Comparison of ENCODE assay signal across 19 cellular contexts in the genomic region with DNA sequence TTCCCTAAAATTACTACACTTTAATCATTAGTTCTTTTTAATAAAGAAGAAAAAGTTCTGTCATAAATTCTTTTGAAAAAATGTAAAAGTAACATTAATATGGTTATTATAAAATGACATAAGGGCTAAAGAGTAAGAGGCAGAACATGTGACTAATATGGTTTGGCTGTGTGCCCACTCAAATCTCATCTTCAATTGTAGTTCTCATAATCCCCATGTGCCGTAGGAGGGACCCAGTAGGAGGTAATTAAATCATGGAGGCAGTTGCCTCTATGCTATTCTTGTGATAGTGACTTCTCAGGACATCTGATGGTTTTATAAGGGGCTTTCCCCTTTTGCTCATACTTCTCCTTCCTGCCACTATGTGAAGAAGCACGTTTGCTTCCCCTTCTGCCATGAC.
DNase-seq lines count a peak whose midpoint lies in the region; ATAC-seq and FAIRE-seq lines count a peak whose summit lies in the region.
"Had no signal": no experiment of that assay in that cellular context is flagged by ENCODE, and none has a peak within 500 bp of the region (broad histone marks: within the 10 kb centered on the region; RNA-seq: fewer than 3 reads in every experiment).

No MANE protein-coding gene starts in this region.

- no peaks in the 10 kb centered on the region for H3K27me3 ChIP-seq in GM23248 (replicated peaks; ENCODE audit: insufficient read depth)
- H3K27me3 ChIP-seq: ovary had no signal

- no peaks in the 10 kb centered on the region; the same call in 1 of the 2 replicates for H3K36me3 ChIP-seq in GM23248 (ENCODE audit: low read depth)
- H3K36me3 ChIP-seq: ovary had no signal

- H3K9ac ChIP-seq in GM23248: no peak overlapping the region

- in situ Hi-C loops in GM23248 (cut with MboI): no loop called here

- no peaks in the 10 kb centered on the region for H4K20me1 ChIP-seq in GM23248 (ENCODE audit: insufficient read depth)

- no peak overlapping the region for H3K4me2 ChIP-seq in GM23248 (ENCODE audit: unreplicated experiment)

- WGBS in GM23248 (ENCODE audit: low coverage in 1 of 2, low lambda C conversion rate in 2 of 2, missing lambda C conversion rate in 2 of 2), 2 experiments: 93% methylated on average over 2 of the region's 2 CpGs

- no peaks in the 10 kb centered on the region for H3F3A ChIP-seq in GM23248 (ENCODE audit: insufficient read depth)

- DNase-seq in GM23248 (peak; percentile 4), NCI-H69 (lab: John Stamatoyannopoulos, UW) (peak; percentile 63), brain pericyte (ENCODE audit: low read depth, low spot score) (peak; percentile 29), NCI-H2081 (lab: John Stamatoyannopoulos, UW) (no peak), ureter (ENCODE audit: low spot score) (no peak)
- DNase-seq: activated CD4-positive, alpha-beta T cell treated with anti-CD3 and anti-CD28 coated beads for 4 hours; activated naive CD4-positive, alpha-beta T cell treated with anti-CD3 and anti-CD28 coated beads, Interleukin-2, amount 50 U/mL, for 16 hours; central memory CD4-positive, alpha-beta T cell; DND-41; H7; NCI-H1436; NCI-H748 treated with DMSO at 0.1 percent for 48 hours; ovary; stimulated activated naive CD4-positive, alpha-beta T cell had no signal

- ATAC-seq in GM18870 (IDR thresholded peaks at IDR 0.05; ENCODE audit: unreplicated experiment) (no peak), HG03354 (IDR thresholded peaks at IDR 0.05; ENCODE audit: poor library complexity, severe bottlenecking, unreplicated experiment) (no peak)

- H3K9me2 ChIP-seq in GM23248 (ENCODE audit: insufficient read depth): no peaks in the 10 kb centered on the region

- FAIRE-seq in islet of Langerhans (lab: Jason Lieb, UNC): peak; percentile 66

- no peak overlapping the region for H3K27ac ChIP-seq in GM23248
- H3K27ac ChIP-seq: ovary, RWPE1, skin epidermis had no signal

- H3K4me3 ChIP-seq in GM23248: no peak overlapping the region
- H3K4me3 ChIP-seq: ovary, skin epidermis had no signal

- no peaks in the 10 kb centered on the region for H3K9me3 ChIP-seq in GM23248 (ENCODE audit: low read depth)
- H3K9me3 ChIP-seq: ovary had no signal

- no peaks in the 10 kb centered on the region for H3K79me2 ChIP-seq in GM23248 (ENCODE audit: insufficient read depth)

- H3K4me1 ChIP-seq in GM23248 (ENCODE audit: insufficient read depth): no peaks in the 10 kb centered on the region

- H2AFZ ChIP-seq in GM23248: no peak overlapping the region

Comparison
In these comparisons a context has a peak if more than half of its experiments do, and no peak if none do; other contexts are left out.
1. DNase-seq: peak in GM23248 (single experiment), NCI-H69 (single experiment) and brain pericyte (single experiment); none in NCI-H2081 (0 of 2) and ureter (single experiment).